In the genomic region with DNA sequence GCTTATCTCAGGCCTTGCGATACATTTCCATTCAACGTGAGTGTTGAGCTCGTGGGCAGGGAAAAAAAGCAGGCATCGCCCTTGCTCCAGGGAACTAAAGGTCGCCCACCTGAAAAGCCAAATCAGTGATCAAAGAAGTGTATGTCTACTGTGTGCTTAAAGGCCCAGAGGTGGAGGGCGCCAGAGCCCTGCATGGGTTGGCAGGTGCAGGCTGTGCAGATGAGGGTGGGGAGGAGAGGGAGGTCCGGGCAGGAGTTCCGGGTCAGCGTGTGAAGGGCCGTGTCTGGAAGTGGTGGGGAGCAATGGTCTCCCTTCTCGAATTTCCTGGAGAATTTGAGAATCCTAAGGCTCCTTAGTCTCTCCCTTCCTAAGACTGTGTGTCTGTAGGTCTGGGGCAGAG, we compare ENCODE assay signal across 20 cellular contexts.
"Had no signal": no experiment of that assay in that cellular context is flagged by ENCODE, and none has a peak within 500 bp of the region (broad histone marks: within the 10 kb centered on the region; RNA-seq: fewer than 3 reads in every experiment).

No MANE protein-coding gene starts in this region.

- H3K4me3 Mint-ChIP-seq: central memory CD8-positive, alpha-beta T cell; effector memory CD8-positive, alpha-beta T cell; mesothelial cell of epicardium; natural killer cell; neural progenitor cell; stimulated activated naive B cell treated with anti-CD40 and anti-IgM and Interleukin-4, amounts not matched to agents 10 μg/mL and 1 μg/mL and 100 μg/mL, for 72 hours; stimulated activated naive CD8-positive, alpha-beta T cell treated with anti-CD3 and anti-CD28 coated beads, Interleukin-15, amount 100 ng/mL, for 72 hours had no signal

- DNase-seq: effector memory CD8-positive, alpha-beta T cell; esophagus squamous epithelium; foreskin fibroblast; mammary epithelial cell; natural killer cell; spleen; stimulated activated CD4-positive, alpha-beta T cell treated with anti-CD3 and anti-CD28 coated beads, Interleukin-15, amount 100 ng/mL, for 24 hours; stimulated activated CD4-positive, alpha-beta T cell treated with anti-CD3 and anti-CD28 coated beads, Interleukin-2, amount 100 ng/mL, for 24 hours; stimulated activated CD4-positive, alpha-beta T cell treated with anti-CD3 and anti-CD28 coated beads, Interleukin-4, amount 100 ng/mL, for 4 hours; stimulated activated naive B cell treated with anti-CD40 and anti-IgM and Interleukin-4, amounts not matched to agents 10 μg/mL and 1 μg/mL and 100 μg/mL, for 72 hours; stimulated activated naive CD8-positive, alpha-beta T cell treated with anti-CD3 and anti-CD28 coated beads, Interleukin-15, amount 100 ng/mL, for 72 hours; testis; upper lobe of right lung had no signal

- H3K4me2 ChIP-seq: neural progenitor cell had no signal

- H3K27ac Mint-ChIP-seq: effector memory CD8-positive, alpha-beta T cell; mesothelial cell of epicardium; natural killer cell; neural progenitor cell; progenitor cell of endocrine pancreas; stimulated activated naive B cell treated with anti-CD40 and anti-IgM and Interleukin-4, amounts not matched to agents 10 μg/mL and 1 μg/mL and 100 μg/mL, for 72 hours; stimulated activated naive CD8-positive, alpha-beta T cell treated with anti-CD3 and anti-CD28 coated beads, Interleukin-15, amount 100 ng/mL, for 72 hours had no signal

- H3K4me1 Mint-ChIP-seq: central memory CD8-positive, alpha-beta T cell; mesothelial cell of epicardium; natural killer cell had no signal

- H3K36me3 ChIP-seq: esophagus squamous epithelium, neural progenitor cell, pancreas, spleen, tibial nerve, upper lobe of right lung had no signal

- H3K4me3 ChIP-seq: esophagus squamous epithelium, neural progenitor cell, pancreas, spleen, testis, tibial nerve, upper lobe of right lung had no signal

- H2AFZ ChIP-seq: neural progenitor cell had no signal

- H3K9ac ChIP-seq: neural progenitor cell had no signal

- H3K27ac ChIP-seq: esophagus squamous epithelium, neural progenitor cell, pancreas, spleen, testis, tibial nerve, upper lobe of right lung had no signal

- H3K9me3 ChIP-seq: esophagus squamous epithelium, pancreas, spleen, testis, tibial nerve, upper lobe of right lung had no signal

- H3K9me3 Mint-ChIP-seq: central memory CD8-positive, alpha-beta T cell; effector memory CD8-positive, alpha-beta T cell; mesothelial cell of epicardium; natural killer cell; neural progenitor cell; stimulated activated naive B cell treated with anti-CD40 and anti-IgM and Interleukin-4, amounts not matched to agents 10 μg/mL and 1 μg/mL and 100 μg/mL, for 72 hours; stimulated activated naive CD8-positive, alpha-beta T cell treated with anti-CD3 and anti-CD28 coated beads, Interleukin-15, amount 100 ng/mL, for 72 hours had no signal

- ATAC-seq: effector memory CD8-positive, alpha-beta T cell; natural killer cell; pancreas; sciatic nerve; stimulated activated naive B cell treated with anti-CD40 and anti-IgM and Interleukin-4, amounts not matched to agents 10 μg/mL and 1 μg/mL and 100 μg/mL, for 72 hours; stimulated activated naive CD8-positive, alpha-beta T cell treated with anti-CD3 and anti-CD28 coated beads, Interleukin-15, amount 100 ng/mL, for 72 hours; upper lobe of right lung had no signal

- H3K36me3 Mint-ChIP-seq: mesothelial cell of epicardium; natural killer cell; neural progenitor cell; stimulated activated naive B cell treated with anti-CD40 and anti-IgM and Interleukin-4, amounts not matched to agents 10 μg/mL and 1 μg/mL and 100 μg/mL, for 72 hours had no signal

- H3K4me1 ChIP-seq: esophagus squamous epithelium, pancreas, testis, tibial nerve, upper lobe of right lung had no signal

- H3K27me3 ChIP-seq: neural progenitor cell, pancreas, testis had no signal
